8 cellular contexts compared by ENCODE assay signal in the genomic region with DNA sequence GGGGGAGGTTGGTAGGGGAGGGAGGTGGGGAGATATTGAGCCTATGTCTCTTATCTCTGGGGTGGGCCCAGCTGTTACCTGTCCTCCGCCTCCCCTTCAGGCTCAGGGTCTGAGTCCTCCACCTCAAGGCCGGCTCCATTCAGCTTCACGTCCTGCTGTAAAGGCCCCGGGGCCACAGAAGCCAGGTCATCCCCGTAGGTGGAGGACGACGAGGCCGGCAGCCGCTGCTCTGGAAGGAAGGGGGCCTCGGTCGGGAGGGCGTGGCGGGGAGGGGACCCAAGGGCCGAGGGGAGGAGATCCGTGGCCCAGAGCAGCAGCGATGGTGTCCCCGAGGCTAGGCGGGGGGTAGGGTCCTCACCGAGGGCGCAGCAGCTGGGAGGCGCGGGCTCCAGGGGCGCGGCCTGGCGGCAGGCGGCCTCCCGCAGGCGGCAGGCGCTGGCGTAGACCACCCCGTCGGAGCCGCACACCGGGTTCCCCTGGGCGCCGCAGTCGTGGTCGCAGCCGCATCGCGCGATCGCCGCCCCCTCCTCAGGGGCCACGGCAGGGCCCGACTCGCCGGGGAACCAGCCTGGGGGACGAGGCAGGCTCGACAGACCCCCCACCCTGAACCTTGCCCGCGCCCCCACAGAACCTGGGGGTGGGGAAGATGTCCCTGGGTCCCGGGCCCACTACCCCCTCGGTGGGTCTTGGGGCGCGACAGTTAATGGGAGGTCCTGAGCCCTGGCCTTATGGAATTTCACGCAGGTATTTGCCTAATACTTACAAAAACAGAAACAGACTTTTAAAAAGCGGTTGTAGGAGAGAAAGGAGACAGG. TPM values are rescaled to one million over a fixed set of nuclear protein-coding genes. Genes with fewer than 3 reads are reported as not detected.
A peak's percentile ranks its signal among the peaks of the same experiment; 100 is the strongest.
DNase-seq lines count a peak whose midpoint lies in the region; ATAC-seq, FAIRE-seq and TF ChIP-seq lines count a peak whose summit lies in the region.

No MANE protein-coding gene starts in this region.

- H3K27me3 Mint-ChIP-seq in CD4-positive, alpha-beta T cell: peaks cover 58% of the 10 kb centered on the region
- H3K27me3 Mint-ChIP-seq in astrocyte (ENCODE audit: low read depth, unreplicated experiment): peaks cover 25% of the 10 kb centered on the region

- H3K4me1 ChIP-seq in astrocyte (ENCODE audit: insufficient read depth, low read length) (peaks cover 2% of the 10 kb centered on the region), right lobe of liver (peaks cover 0 to 7% (median 0%) of the 10 kb centered on the region in 4 donors), urinary bladder (ENCODE audit: insufficient read depth) (no peaks in the 10 kb centered on the region)

- no peaks in the 10 kb centered on the region for H3K9me3 Mint-ChIP-seq in CD4-positive, alpha-beta T cell
- H3K9me3 Mint-ChIP-seq in astrocyte (ENCODE audit: unreplicated experiment): no peaks in the 10 kb centered on the region

- H3K79me2 ChIP-seq in astrocyte (ENCODE audit: insufficient read depth, low read length): no peaks in the 10 kb centered on the region

- H3K27ac ChIP-seq in CD4-positive, alpha-beta T cell (ENCODE audit: low read depth, low read length): no peak overlapping the region
- H3K27ac ChIP-seq in astrocyte (ENCODE audit: low read depth, low read length): no peak overlapping the region
- peak overlapping the region in 1 of 3 donors; percentile 28 for H3K27ac ChIP-seq in right lobe of liver
- peak overlapping the region; percentile 42 for H3K27ac ChIP-seq in urinary bladder (ENCODE audit: low read depth)

- TF ChIP-seq CTCF in CD4-positive, alpha-beta T cell (IDR thresholded peaks at IDR 0.05): no peak
- TF ChIP-seq CTCF in astrocyte (IDR thresholded peaks at IDR 0.05; ENCODE audit: insufficient read depth, low read depth, low read length): no peak
- TF ChIP-seq CTCF in right lobe of liver (IDR thresholded peaks at IDR 0.05): no peak

- peak overlapping the region; percentile 67 for H3K4me3 Mint-ChIP-seq in CD4-positive, alpha-beta T cell
- H3K4me3 Mint-ChIP-seq in astrocyte (ENCODE audit: unreplicated experiment): peak overlapping the region; percentile 75

- ATAC-seq in CD4-positive, alpha-beta T cell (ENCODE audit: poor library complexity): no peak
- ATAC-seq in HG02852 (IDR thresholded peaks at IDR 0.05; ENCODE audit: unreplicated experiment): peak; percentile 11
- no peak for ATAC-seq in right lobe of liver
- ATAC-seq in HG03342 (IDR thresholded peaks at IDR 0.05; ENCODE audit: unreplicated experiment): no peak

- H3K36me3 ChIP-seq in astrocyte (ENCODE audit: insufficient read depth, low read length) (no peaks in the 10 kb centered on the region), right lobe of liver (no peaks in the 10 kb centered on the region), urinary bladder (ENCODE audit: insufficient read depth) (no peaks in the 10 kb centered on the region)

- FAIRE-seq in astrocyte (lab: Jason Lieb, UNC): no peak

- no peaks in the 10 kb centered on the region for H3K36me3 Mint-ChIP-seq in CD4-positive, alpha-beta T cell (ENCODE audit: low read depth)
- H3K36me3 Mint-ChIP-seq in astrocyte (ENCODE audit: low read depth, unreplicated experiment): no peaks in the 10 kb centered on the region

- H3K27ac Mint-ChIP-seq in CD4-positive, alpha-beta T cell: no peak overlapping the region
- H3K27ac Mint-ChIP-seq in astrocyte (ENCODE audit: unreplicated experiment): no peak overlapping the region

- peak overlapping the region; percentile 88 for H3K4me2 ChIP-seq in astrocyte (ENCODE audit: low read length)

- no peak for DNase-seq in CD4-positive, alpha-beta T cell
- DNase-seq in astrocyte (ENCODE audit: low read depth) (no peak), right lobe of liver (no peak), cerebellar cortex (ENCODE audit: low spot score) (no peak), superior temporal gyrus (ENCODE audit: extremely low spot score) (no peak)

- H3K4me1 Mint-ChIP-seq in CD4-positive, alpha-beta T cell (ENCODE audit: low read depth): peaks cover 7% of the 10 kb centered on the region
- no peaks in the 10 kb centered on the region for H3K4me1 Mint-ChIP-seq in astrocyte (ENCODE audit: low read depth, unreplicated experiment)

- TF ChIP-seq POLR2A in right lobe of liver (IDR thresholded peaks at IDR 0.05): peak; percentile 43

- intact Hi-C loops in CD4-positive, alpha-beta T cell (cut with DNase I, micrococcal nuclease): no loop called here
- intact Hi-C loops in right lobe of liver (cut with DNase I): no loop called here

- CTCF ChIA-PET in CD4-positive, alpha-beta T cell (lab: Charles Lee): no interaction called here

- H3K27me3 ChIP-seq in CD4-positive, alpha-beta T cell (ENCODE audit: control insufficient read depth, insufficient read depth, low read length): peaks cover 28% of the 10 kb centered on the region
- H3K27me3 ChIP-seq in astrocyte (ENCODE audit: insufficient read depth, low read length): peaks cover 5% of the 10 kb centered on the region
- H3K27me3 ChIP-seq in right lobe of liver: peaks cover 0 to 7% of the 10 kb centered on the region in 2 donors

- POLR2A ChIA-PET in CD4-positive, alpha-beta T cell (lab: Charles Lee): no interaction called here

- no peaks in the 10 kb centered on the region for H4K20me1 ChIP-seq in astrocyte (ENCODE audit: insufficient read depth, low read length)

- H3K4me3 ChIP-seq in astrocyte (ENCODE audit: insufficient read depth, low read depth, low read length) (peak overlapping the region; percentile 57), right lobe of liver (peak overlapping the region; percentile 23 to 43 (median 33)), urinary bladder (ENCODE audit: low read depth, low read length) (peak overlapping the region; percentile 39)

- peak overlapping the region; percentile 54 for H3K9ac ChIP-seq in astrocyte (ENCODE audit: low read length)

- 1% methylated on average over 12 of the region's 58 CpGs for WGBS in right lobe of liver (ENCODE audit: insufficient coverage, low coverage, low lambda C conversion rate, missing lambda C conversion rate)
- WGBS in urinary bladder: 4% methylated on average over 58 of the region's 58 CpGs

- H3K9me3 ChIP-seq in CD4-positive, alpha-beta T cell (ENCODE audit: control insufficient read depth, low read length): no peaks in the 10 kb centered on the region
- H3K9me3 ChIP-seq in astrocyte (ENCODE audit: insufficient read depth, low read depth, low read length) (no peaks in the 10 kb centered on the region), right lobe of liver (no peaks in the 10 kb centered on the region)

- H2AFZ ChIP-seq in astrocyte (ENCODE audit: low read depth, low read length): peak overlapping the region; percentile 77

RNA-seq across cellular contexts. Expression of a gene that starts 7.5 kb away (rescaled TPM):
- total RNA-seq in CD4-positive, alpha-beta T cell: not detected
- not detected in 2 replicates for total RNA-seq in astrocyte
- total RNA-seq in right lobe of liver: under 1 TPM; 0.07 to 0.62 (median 0.28) TPM
- total RNA-seq in urinary bladder: 0.63 TPM
- 5.4 TPM for polyA plus RNA-seq in urinary bladder
